In the genomic region with DNA sequence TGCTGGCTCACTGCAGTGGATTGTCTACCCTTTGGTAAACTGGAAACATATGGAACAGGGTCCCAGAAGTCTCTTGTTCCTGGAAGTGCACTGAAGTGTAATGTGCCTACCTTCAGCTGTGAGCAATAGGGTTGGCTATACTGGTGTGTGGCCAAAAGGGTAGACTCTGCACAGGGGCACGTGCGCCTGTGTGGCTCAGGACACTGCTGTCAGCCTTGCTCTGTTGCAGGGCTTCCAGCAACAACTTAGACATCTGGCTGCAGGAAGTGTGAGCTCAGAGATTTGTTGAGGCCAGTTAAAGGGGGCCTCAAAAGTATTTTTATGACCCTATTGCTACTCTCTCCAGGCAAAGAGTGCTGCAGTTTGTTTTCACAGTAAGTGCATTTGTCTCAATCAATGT, we compare ENCODE assay signal across 21 cellular contexts. TPM values are rescaled to one million over a fixed set of nuclear protein-coding genes. Genes with fewer than 3 reads are reported as not detected.
DNase-seq lines count a peak whose midpoint lies in the region; TF ChIP-seq lines count a peak whose summit lies in the region.
"Had no signal": no experiment of that assay in that cellular context is flagged by ENCODE, and none has a peak within 500 bp of the region (broad histone marks: within the 10 kb centered on the region; RNA-seq: fewer than 3 reads in every experiment).

No MANE protein-coding gene starts in this region.

- no peaks in the 10 kb centered on the region for H3K9me3 Mint-ChIP-seq in type B pancreatic cell
- H3K9me3 Mint-ChIP-seq: activated naive CD4-positive, alpha-beta T cell treated with anti-CD3 and anti-CD28 coated beads, Interleukin-2, amount 50 U/mL, for 24 hours; activated T-cell treated with anti-CD3 and anti-CD28 coated beads, Interleukin-2, amount 50 U/mL, for 4 hours had no signal

- DNase-seq in NCI-H1694 (lab: John Stamatoyannopoulos, UW) (peak; percentile 38), caudate nucleus (lab: John Stamatoyannopoulos, UW) (no peak), left kidney (ENCODE audit: low read depth, low spot score) (peak; percentile 7), type B pancreatic cell (ENCODE audit: extremely low spot score, unreplicated experiment) (no peak), globus pallidus (ENCODE audit: low spot score) (no peak), GM13976 (ENCODE audit: low spot score) (no peak), foreskin melanocyte (no peak)
- DNase-seq: activated CD4-positive, alpha-beta T cell treated with anti-CD3 and anti-CD28 coated beads, Interleukin-2, amount 50 U/mL, for 48 hours; activated T-cell treated with anti-CD3 and anti-CD28 coated beads, Interleukin-2, amount 50 U/mL, for 4 hours; BE2C; effector memory CD4-positive, alpha-beta T cell; Kasumi-1; NCI-H1092 treated with DMSO at 0.1 percent for 48 hours; NCI-H2107; NCI-H526; SHP77 treated with DMSO at 0.1 percent for 48 hours; stimulated activated naive CD4-positive, alpha-beta T cell treated with Interleukin-2 at 50 U/mL for 16 hours; T-helper 1 cell had no signal

- H3K4me3 Mint-ChIP-seq in type B pancreatic cell, result no peak overlapping the region
- H3K4me3 Mint-ChIP-seq: activated T-cell treated with anti-CD3 and anti-CD28 coated beads, Interleukin-2, amount 50 U/mL, for 4 hours had no signal

- H3K36me3 Mint-ChIP-seq in type B pancreatic cell, result peaks cover 45% of the 10 kb centered on the region

- no peaks in the 10 kb centered on the region for H3K27me3 Mint-ChIP-seq in type B pancreatic cell
- H3K27me3 Mint-ChIP-seq: activated naive CD4-positive, alpha-beta T cell treated with anti-CD3 and anti-CD28 coated beads, Interleukin-2, amount 50 U/mL, for 24 hours had no signal

- peaks cover 19% of the 10 kb centered on the region for H3K4me1 Mint-ChIP-seq in type B pancreatic cell (ENCODE audit: unreplicated experiment)

- H3K27ac Mint-ChIP-seq in type B pancreatic cell, result peak overlapping the region; percentile 26

- H3K27ac ChIP-seq in caudate nucleus (ENCODE audit: low read depth, low read length), result peak overlapping the region; percentile 81
- H3K27ac ChIP-seq: breast epithelium had no signal

- TF ChIP-seq CTCF in type B pancreatic cell (conservative IDR thresholded peaks at IDR 0.05) (no peak), GM13976 (IDR thresholded peaks at IDR 0.05; ENCODE audit: borderline replicate concordance, control extremely low read depth, extremely low read depth, insufficient read depth, missing control alignments) (no peak)

- in situ Hi-C loops in GM13976 (cut with MboI; ENCODE audit: low sequenced_read_pairs, unreplicated experiment), result no loop called here

RNA-seq across cellular contexts. Expression of a gene that starts 7.4 kb away (rescaled TPM):
- total RNA-seq in type B pancreatic cell (ENCODE audit: low replicate concordance), result 34.3 and 60.5 TPM in 2 replicates

RNA-seq across cellular contexts. Expression of a gene that starts 34.6 kb away (rescaled TPM):
- 0.14 and 0.60 TPM in 2 replicates for total RNA-seq in type B pancreatic cell (ENCODE audit: low replicate concordance)
- total RNA-seq: kidney epithelial cell had no signal

Comparison
In these comparisons a context has a peak if more than half of its experiments do, and no peak if none do; other contexts are left out.
1. DNase-seq: peak in NCI-H1694 (single experiment) and left kidney (single experiment); none in caudate nucleus (0 of 61), type B pancreatic cell (single experiment), globus pallidus (single experiment), GM13976 (single experiment) and foreskin melanocyte (single experiment).